In genomic region chr15:84601555-84601838, GRCh38 we compare ENCODE assay signal across 8 cellular contexts. TPM values are rescaled to one million over a fixed set of nuclear protein-coding genes. Genes with fewer than 3 reads are reported as not detected.
A peak's percentile ranks its signal among the peaks of the same experiment; 100 is the strongest.
DNase-seq lines count a peak whose midpoint lies in the region; ATAC-seq and TF ChIP-seq lines count a peak whose summit lies in the region.

No MANE protein-coding gene starts in this region.

- H3K36me3 Mint-ChIP-seq in T-helper 17 cell (ENCODE audit: low read depth) (peaks cover 5% of the 10 kb centered on the region), glutamatergic neuron (ENCODE audit: unreplicated experiment) (peaks cover 6% of the 10 kb centered on the region)

- H3K4me3 ChIP-seq in GM08714 (ENCODE audit: low read length): peak overlapping the region; percentile 85
- H3K4me3 ChIP-seq in skeletal muscle cell (ENCODE audit: low read depth, low read length): peak overlapping the region; percentile 93

- peaks cover 62% of the 10 kb centered on the region for H3K4me1 Mint-ChIP-seq in T-helper 17 cell
- peaks cover 23% of the 10 kb centered on the region for H3K4me1 Mint-ChIP-seq in glutamatergic neuron (ENCODE audit: low read depth, unreplicated experiment)

- H3K27me3 Mint-ChIP-seq in T-helper 17 cell: no peaks in the 10 kb centered on the region
- H3K27me3 Mint-ChIP-seq in glutamatergic neuron (ENCODE audit: unreplicated experiment): peaks cover 11% of the 10 kb centered on the region

- peaks cover 5% of the 10 kb centered on the region for H3K9me3 Mint-ChIP-seq in glutamatergic neuron (ENCODE audit: unreplicated experiment)

- H3K4me3 Mint-ChIP-seq in T-helper 17 cell (peak overlapping the region; percentile 96), glutamatergic neuron (ENCODE audit: unreplicated experiment) (peak overlapping the region; percentile 97)

- no peaks in the 10 kb centered on the region for H3K9me3 ChIP-seq in T-helper 17 cell (ENCODE audit: control insufficient read depth, low read length, poor library complexity, severe bottlenecking)

- TF ChIP-seq CTCF in glutamatergic neuron (IDR thresholded peaks at IDR 0.05; ENCODE audit: partially characterized antibody, unreplicated experiment): no peak

- ATAC-seq in T-helper 17 cell: no peak
- no peak for ATAC-seq in GM21526 (IDR thresholded peaks at IDR 0.05; ENCODE audit: low FRiP score, unreplicated experiment)
- ATAC-seq in activated CD4-positive, CD25-positive, alpha-beta regulatory T cell treated with anti-CD3 and anti-CD28 coated beads, Interleukin-2, amount 50 U/mL, for 24 hours: no peak
- ATAC-seq in HG02852 (IDR thresholded peaks at IDR 0.05; ENCODE audit: unreplicated experiment): no peak
- ATAC-seq in HG03354 (IDR thresholded peaks at IDR 0.05; ENCODE audit: poor library complexity, severe bottlenecking, unreplicated experiment): no peak

- DNase-seq in T-helper 17 cell: no peak
- DNase-seq in glutamatergic neuron: no peak
- DNase-seq in skeletal muscle cell (ENCODE audit: low read depth): no peak

- peak overlapping the region; percentile 65 for H3K27ac Mint-ChIP-seq in T-helper 17 cell
- H3K27ac Mint-ChIP-seq in glutamatergic neuron (ENCODE audit: unreplicated experiment): peak overlapping the region; percentile 96

RNA-seq across cellular contexts. Expression of gene ZSCAN2, which starts 0.7 kb away (rescaled TPM):
- total RNA-seq in T-helper 17 cell: 1 to 10 TPM; 3.6 to 4.1 TPM
- total RNA-seq in glutamatergic neuron (ENCODE audit: unreplicated experiment): 40.0 TPM

RNA-seq across cellular contexts. Expression of gene WDR73, which starts 52.6 kb away (rescaled TPM):
- 10 to 100 TPM; 26.0 to 29.8 TPM for total RNA-seq in T-helper 17 cell
- total RNA-seq in glutamatergic neuron (ENCODE audit: unreplicated experiment): 19.5 TPM

RNA-seq across cellular contexts. Expression of gene NMB, which starts 56.5 kb away (rescaled TPM):
- 1 to 10 TPM; 2.0 to 3.3 TPM for total RNA-seq in T-helper 17 cell
- 6.9 TPM for total RNA-seq in glutamatergic neuron (ENCODE audit: unreplicated experiment)
